Comparison of ENCODE assay signal across 32 cellular contexts in genomic region chrX:137742846-137743245, GRCh38.
"Had no signal": no experiment of that assay in that cellular context is flagged by ENCODE, and none has a peak within 500 bp of the region (broad histone marks: within the 10 kb centered on the region; RNA-seq: fewer than 3 reads in every experiment).

No MANE protein-coding gene starts in this region.

- DNase-seq: activated CD4-positive, alpha-beta T cell treated with anti-CD3 and anti-CD28 coated beads for 1 hour; activated CD4-positive, alpha-beta T cell treated with anti-CD3 and anti-CD28 coated beads for 48 hours; activated CD4-positive, alpha-beta T cell treated with anti-CD3 and anti-CD28 coated beads, Interleukin-2, amount 50 U/mL, for 48 hours; activated CD4-positive, CD25-positive, alpha-beta regulatory T cell; activated CD8-positive, alpha-beta memory T cell treated with anti-CD3 and anti-CD28 coated beads, Interleukin-2, amount 50 U/mL, for 4 hours; activated CD8-positive, alpha-beta T cell treated with anti-CD3 and anti-CD28 coated beads, Interleukin-2, amount 10 ng/mL, durations not matched to agents 7 days and 5 days; activated gamma-delta T cell treated with Interleukin-2 at 50 U/mL for 16 hours; activated naive CD4-positive, alpha-beta T cell treated with anti-CD3 and anti-CD28 coated beads for 36 hours; activated T-cell treated with anti-CD3 and anti-CD28 coated beads for 4 hours; activated T-cell treated with anti-CD3 and anti-CD28 coated beads, Interleukin-2, amount 50 U/mL, for 4 hours; adrenal gland; body of pancreas; MG63; NCI-H1048; NCI-H1105 treated with DMSO at 0.1 percent for 48 hours; NCI-H1436; NCI-H1694; NCI-H1930; NCI-H2081 treated with DMSO at 0.1 percent for 48 hours; NCI-H345; NCI-H524 treated with DMSO at 0.1 percent for 48 hours; SHP77; SW 1271; T-helper 1 cell; T-helper 2 cell; T-helper 9 cell had no signal

- H3K4me3 ChIP-seq: adrenal gland, body of pancreas, breast epithelium, MG63 had no signal

- H3K36me3 ChIP-seq: adrenal gland, breast epithelium, MG63 had no signal

- H3K27me3 ChIP-seq: body of pancreas, MG63 had no signal

- H3K27ac Mint-ChIP-seq: activated CD8-positive, alpha-beta T cell treated with anti-CD3 and anti-CD28 coated beads, Interleukin-2, amount 10 ng/mL, durations not matched to agents 7 days and 5 days; activated naive CD4-positive, alpha-beta T cell treated with anti-CD3 and anti-CD28 coated beads for 36 hours; activated naive CD4-positive, alpha-beta T cell treated with anti-CD3 and anti-CD28 coated beads, Interleukin-2, amount 50 U/mL, for 72 hours; activated T-helper 1 cell treated with anti-CD3 and anti-CD28 coated beads, Interleukin-12 subunit alpha, Interleukin-12 subunit beta, Interleukin-2, Interleukin-4 antibody, amounts not matched to agents 30 ng/mL and 10 ng/mL and 1 ng/mL, durations not matched to agents 14 hours and 24 hours and 36 hours had no signal

- FAIRE-seq: astrocyte had no signal

- H3K36me3 Mint-ChIP-seq: activated naive CD4-positive, alpha-beta T cell treated with anti-CD3 and anti-CD28 coated beads, Interleukin-2, amount 50 U/mL, for 72 hours had no signal

- H3K27ac ChIP-seq: adrenal gland, body of pancreas, breast epithelium, VCaP had no signal

- ATAC-seq: activated CD8-positive, alpha-beta T cell treated with anti-CD3 and anti-CD28 coated beads, Interleukin-2, amount 10 ng/mL, durations not matched to agents 7 days and 5 days; activated naive CD4-positive, alpha-beta T cell treated with anti-CD3 and anti-CD28 coated beads, Interleukin-2, amount 50 U/mL, for 72 hours; activated T-cell treated with anti-CD3 and anti-CD28 coated beads, Interleukin-2, amount 50 U/mL, for 4 hours; body of pancreas; Panc1 had no signal

- H3K9me3 Mint-ChIP-seq: activated naive CD4-positive, alpha-beta T cell treated with anti-CD3 and anti-CD28 coated beads for 36 hours; activated T-helper 1 cell treated with anti-CD3 and anti-CD28 coated beads, Interleukin-12 subunit alpha, Interleukin-12 subunit beta, Interleukin-2, Interleukin-4 antibody, amounts not matched to agents 30 ng/mL and 10 ng/mL and 1 ng/mL, durations not matched to agents 14 hours and 24 hours and 36 hours had no signal

- H3K9me3 ChIP-seq: adrenal gland, body of pancreas, breast epithelium, MG63 had no signal

- H3K4me3 Mint-ChIP-seq: activated CD8-positive, alpha-beta T cell treated with anti-CD3 and anti-CD28 coated beads, Interleukin-2, amount 10 ng/mL, durations not matched to agents 7 days and 5 days; activated naive CD4-positive, alpha-beta T cell treated with anti-CD3 and anti-CD28 coated beads for 36 hours; activated T-cell treated with anti-CD3 and anti-CD28 coated beads, Interleukin-2, amount 50 U/mL, for 4 hours; activated T-helper 1 cell treated with anti-CD3 and anti-CD28 coated beads, Interleukin-12 subunit alpha, Interleukin-12 subunit beta, Interleukin-2, Interleukin-4 antibody, amounts not matched to agents 30 ng/mL and 10 ng/mL and 1 ng/mL, durations not matched to agents 14 hours and 24 hours and 36 hours had no signal

- H3K4me1 ChIP-seq: adrenal gland, body of pancreas, breast epithelium had no signal
